Comparison of ENCODE assay signal across 14 cellular contexts in the genomic region with DNA sequence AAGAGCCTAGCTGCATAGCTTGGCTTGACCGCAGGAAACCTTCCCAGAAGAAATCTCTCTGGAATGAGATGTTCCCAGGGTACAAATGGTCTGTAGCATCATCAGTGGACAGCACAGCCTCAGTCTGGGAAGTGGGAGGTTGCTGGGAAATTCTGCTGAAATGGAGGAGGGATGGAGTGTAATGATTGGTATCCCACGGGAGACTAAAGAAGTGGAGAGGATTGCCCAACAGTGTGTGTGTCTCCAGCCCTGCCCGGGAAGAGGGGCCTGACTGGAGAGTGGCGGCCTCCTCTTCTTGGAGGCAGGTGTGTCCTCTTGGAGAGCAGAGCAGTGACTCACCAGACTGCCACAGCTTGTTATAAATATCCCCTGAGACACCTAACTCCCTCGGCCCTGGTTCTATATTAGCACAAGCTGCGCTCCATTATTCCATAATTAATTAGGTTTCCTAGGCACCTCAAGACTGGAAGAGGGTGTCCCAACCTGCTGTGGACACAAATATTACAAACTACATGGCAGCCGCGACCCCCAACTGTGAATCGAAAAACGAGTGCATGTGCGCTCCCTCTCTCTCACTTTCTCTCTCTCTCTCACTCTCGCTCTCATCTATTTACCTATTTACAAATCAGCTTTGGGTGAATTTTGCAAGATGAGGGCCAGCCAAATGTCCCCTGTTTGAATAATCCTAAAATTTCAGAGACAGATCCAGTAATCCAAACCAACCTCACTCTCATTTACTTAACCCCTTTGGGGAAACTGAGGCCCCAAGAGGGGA.
A peak's percentile ranks its signal among the peaks of the same experiment; 100 is the strongest.
DNase-seq lines count a peak whose midpoint lies in the region; FAIRE-seq and TF ChIP-seq lines count a peak whose summit lies in the region.
"Had no signal": no experiment of that assay in that cellular context is flagged by ENCODE, and none has a peak within 500 bp of the region (broad histone marks: within the 10 kb centered on the region; RNA-seq: fewer than 3 reads in every experiment).

No MANE protein-coding gene starts in this region.

- no peak overlapping the region for H3K4me3 Mint-ChIP-seq in brain

- DNase-seq in NCI-H2107 treated with DMSO at 0.1 percent for 48 hours (lab: John Stamatoyannopoulos, UW; ENCODE audit: unreplicated experiment) (peak; percentile 27), NCI-H2107 (lab: John Stamatoyannopoulos, UW) (no peak), islet precursor cell (peak; percentile 71), urothelium cell line (ENCODE audit: low spot score) (peak; percentile 80), T1000 (lab: John Stamatoyannopoulos, UW) (no peak), NK-92 (lab: John Stamatoyannopoulos, UW; ENCODE audit: unreplicated experiment) (no peak)
- DNase-seq in stimulated activated naive CD4-positive, alpha-beta T cell treated with Interleukin-2 at 50 U/mL for 16 hours (lab: John Stamatoyannopoulos, UW): no peak
- DNase-seq: ACHN; activated CD4-positive, alpha-beta T cell treated with anti-CD3 and anti-CD28 coated beads, Interleukin-2, amount 50 U/mL, for 48 hours; lower lobe of right lung; NCI-H1092; NK-92 treated with Interleukin-12 subunit alpha and Interleukin-12 subunit beta, amount 100 ng/mL, for 24 hours; testis had no signal

- TF ChIP-seq CTCF in brain (conservative IDR thresholded peaks at IDR 0.05): no peak

- H3K9me3 Mint-ChIP-seq in brain: peaks cover 0 to 30% (median 0%) of the 10 kb centered on the region in 5 experiments

- peaks cover 8% of the 10 kb centered on the region for H3K27me3 Mint-ChIP-seq in brain

- peak overlapping the region in 3 of 5 experiments; percentile 22 to 70 (median 46) for H3K27ac Mint-ChIP-seq in brain

- no peaks in the 10 kb centered on the region for H3K36me3 Mint-ChIP-seq in brain

- peaks cover 38% of the 10 kb centered on the region for H3K4me1 Mint-ChIP-seq in brain

- no peak for FAIRE-seq in urothelium cell line (lab: Jason Lieb, UNC)

Comparison
In these comparisons a context has a peak if more than half of its experiments do, and no peak if none do; other contexts are left out.
1. DNase-seq: peak in NCI-H2107 treated with DMSO at 0.1 percent for 48 hours (single experiment), islet precursor cell (single experiment) and urothelium cell line (single experiment); none in NCI-H2107 (single experiment), T1000 (single experiment), NK-92 (single experiment) and stimulated activated naive CD4-positive, alpha-beta T cell treated with Interleukin-2 at 50 U/mL for 16 hours (single experiment).